Comparison of ENCODE assay signal across 25 cellular contexts in genomic region chr17:80908206-80908605, GRCh38.
"Had no signal": no experiment of that assay in that cellular context is flagged by ENCODE, and none has a peak within 500 bp of the region (broad histone marks: within the 10 kb centered on the region; RNA-seq: fewer than 3 reads in every experiment).

No MANE protein-coding gene starts in this region.

- H3K27me3 ChIP-seq: cardiac muscle cell, SJCRH30 had no signal

- H3K27ac Mint-ChIP-seq: activated CD4-positive, alpha-beta memory T cell treated with anti-CD3 and anti-CD28 coated beads, Interleukin-2, amount 10 ng/mL, durations not matched to agents 7 days and 5 days had no signal

- DNase-seq: activated CD4-positive, alpha-beta memory T cell treated with anti-CD3 and anti-CD28 coated beads, Interleukin-2, amount 10 ng/mL, durations not matched to agents 7 days and 5 days; activated CD4-positive, alpha-beta T cell treated with anti-CD3 and anti-CD28 coated beads, Interleukin-2, amount 50 U/mL, for 1 hour; activated CD4-positive, CD25-positive, alpha-beta regulatory T cell; activated effector memory CD4-positive, alpha-beta T cell treated with Interleukin-2 at 50 U/mL for 16 hours; activated naive CD4-positive, alpha-beta T cell; activated T-cell treated with anti-CD3 and anti-CD28 coated beads for 4 hours; amygdala; Kasumi-1; NCI-H1048; NCI-H146; NCI-H187 treated with DMSO at 0.1 percent for 48 hours; NCI-H2081 treated with DMSO at 0.1 percent for 48 hours; NCI-H446; NCI-H524; PC-3; SJCRH30; SK-N-SH; T-helper 1 cell had no signal

- H3K27ac ChIP-seq: cardiac muscle cell, SJCRH30, VCaP had no signal

- H3K9me3 ChIP-seq: SJCRH30, SK-N-SH had no signal

- H3K27me3 Mint-ChIP-seq: activated CD4-positive, alpha-beta memory T cell treated with anti-CD3 and anti-CD28 coated beads, Interleukin-2, amount 10 ng/mL, durations not matched to agents 7 days and 5 days; activated naive CD4-positive, alpha-beta T cell treated with anti-CD3 and anti-CD28 coated beads, Interleukin-2, amount 50 U/mL, for 24 hours; brain had no signal

- H3K4me2 ChIP-seq: SK-N-SH had no signal

- H3K4me3 ChIP-seq: cardiac muscle cell, K562, SJCRH30 had no signal

- H3K4me1 Mint-ChIP-seq: activated CD4-positive, alpha-beta memory T cell treated with anti-CD3 and anti-CD28 coated beads, Interleukin-2, amount 10 ng/mL, durations not matched to agents 7 days and 5 days; activated naive CD4-positive, alpha-beta T cell treated with anti-CD3 and anti-CD28 coated beads, Interleukin-2, amount 50 U/mL, for 24 hours had no signal

- H3K4me3 Mint-ChIP-seq: activated CD4-positive, alpha-beta memory T cell treated with anti-CD3 and anti-CD28 coated beads, Interleukin-2, amount 10 ng/mL, durations not matched to agents 7 days and 5 days; activated naive CD4-positive, alpha-beta T cell treated with anti-CD3 and anti-CD28 coated beads, Interleukin-2, amount 50 U/mL, for 24 hours; brain had no signal

- H3K4me1 ChIP-seq: SJCRH30 had no signal

- H3K9me3 Mint-ChIP-seq: activated CD4-positive, alpha-beta memory T cell treated with anti-CD3 and anti-CD28 coated beads, Interleukin-2, amount 10 ng/mL, durations not matched to agents 7 days and 5 days; activated naive CD4-positive, alpha-beta T cell treated with anti-CD3 and anti-CD28 coated beads, Interleukin-2, amount 50 U/mL, for 24 hours had no signal

- H3K9ac ChIP-seq: SK-N-SH had no signal

- FAIRE-seq: astrocyte, K562, RCC 7860 had no signal
